ENCODE assay signal across 29 cellular contexts in the genomic region with DNA sequence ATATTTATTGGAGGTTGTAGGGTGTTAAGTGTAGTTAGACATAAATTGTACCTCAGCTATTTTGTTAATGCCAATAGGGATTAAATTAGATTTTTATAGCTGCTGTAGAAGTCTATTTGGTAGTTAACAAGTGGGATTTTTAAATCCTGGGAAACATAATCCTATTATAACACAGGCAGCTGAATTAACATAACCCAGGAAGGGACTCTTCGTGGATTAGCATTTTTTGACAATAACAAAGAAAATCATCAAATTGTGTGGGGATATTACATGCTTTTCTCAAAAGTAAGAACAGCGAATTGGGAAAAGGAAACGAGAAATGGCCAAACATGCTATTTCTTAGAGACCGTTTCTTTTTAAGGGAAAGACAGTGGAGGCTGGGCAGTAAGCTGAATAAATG.
"Had no signal": no experiment of that assay in that cellular context is flagged by ENCODE, and none has a peak within 500 bp of the region (broad histone marks: within the 10 kb centered on the region; RNA-seq: fewer than 3 reads in every experiment).

No MANE protein-coding gene starts in this region.

- H3K9me3 Mint-ChIP-seq: activated B cell treated with CpG ODN at 0.5 μM for 24 hours; activated CD4-positive, alpha-beta memory T cell treated with anti-CD3 and anti-CD28 coated beads, Interleukin-2, amount 10 ng/mL, durations not matched to agents 7 days and 5 days; activated naive CD4-positive, alpha-beta T cell treated with anti-CD3 and anti-CD28 coated beads, Interleukin-2, amount 50 U/mL, for 24 hours; activated naive CD8-positive, alpha-beta T cell treated with anti-CD3 and anti-CD28 coated beads, Interleukin-2, amount 10 ng/mL, durations not matched to agents 7 days and 5 days; activated T-helper 2 cell treated with anti-CD3 and anti-CD28 coated beads, Interferon-gamma antibody, Interleukin-2, Interleukin-4, amounts not matched to agents 10 μg/mL and 5 μg/mL and 100 μg/mL, durations not matched to agents 14 hours and 24 hours and 36 hours; central memory CD8-positive, alpha-beta T cell had no signal

- H3K27me3 ChIP-seq: ascending aorta, cardiac muscle cell had no signal

- H3K36me3 ChIP-seq: ascending aorta, cardiac muscle cell had no signal

- H3K4me3 ChIP-seq: ascending aorta, cardiac muscle cell, PC-9 had no signal

- H3K9ac ChIP-seq: KMS-11 had no signal

- H3K4me3 Mint-ChIP-seq: activated B cell treated with CpG ODN at 0.5 μM for 24 hours; activated CD4-positive, alpha-beta memory T cell treated with anti-CD3 and anti-CD28 coated beads, Interleukin-2, amount 10 ng/mL, durations not matched to agents 7 days and 5 days; activated naive CD4-positive, alpha-beta T cell treated with anti-CD3 and anti-CD28 coated beads, Interleukin-2, amount 50 U/mL, for 24 hours; activated naive CD8-positive, alpha-beta T cell treated with anti-CD3 and anti-CD28 coated beads, Interleukin-2, amount 10 ng/mL, durations not matched to agents 7 days and 5 days; central memory CD8-positive, alpha-beta T cell had no signal

- H3K27ac ChIP-seq: ascending aorta, cardiac muscle cell, KMS-11, PC-9, RWPE1, VCaP had no signal

- H3K4me1 ChIP-seq: ascending aorta had no signal

- H3K9me3 ChIP-seq: ascending aorta had no signal

- H3K4me2 ChIP-seq: KMS-11, PC-9 had no signal

- H3K27me3 Mint-ChIP-seq: activated B cell treated with CpG ODN at 0.5 μM for 24 hours; activated CD4-positive, alpha-beta memory T cell treated with anti-CD3 and anti-CD28 coated beads, Interleukin-2, amount 10 ng/mL, durations not matched to agents 7 days and 5 days; activated naive CD4-positive, alpha-beta T cell treated with anti-CD3 and anti-CD28 coated beads, Interleukin-2, amount 50 U/mL, for 24 hours; activated naive CD8-positive, alpha-beta T cell treated with anti-CD3 and anti-CD28 coated beads, Interleukin-2, amount 10 ng/mL, durations not matched to agents 7 days and 5 days; central memory CD8-positive, alpha-beta T cell had no signal

- ATAC-seq: Right ventricle myocardium inferior had no signal

- H3K4me1 Mint-ChIP-seq: activated B cell treated with CpG ODN at 0.5 μM for 24 hours; activated CD4-positive, alpha-beta memory T cell treated with anti-CD3 and anti-CD28 coated beads, Interleukin-2, amount 10 ng/mL, durations not matched to agents 7 days and 5 days; activated naive CD4-positive, alpha-beta T cell treated with anti-CD3 and anti-CD28 coated beads, Interleukin-2, amount 50 U/mL, for 24 hours; activated naive CD8-positive, alpha-beta T cell treated with anti-CD3 and anti-CD28 coated beads, Interleukin-2, amount 10 ng/mL, durations not matched to agents 7 days and 5 days; central memory CD8-positive, alpha-beta T cell had no signal

- H3K36me3 Mint-ChIP-seq: activated naive CD8-positive, alpha-beta T cell treated with anti-CD3 and anti-CD28 coated beads, Interleukin-2, amount 10 ng/mL, durations not matched to agents 7 days and 5 days had no signal

- H2AFZ ChIP-seq: PC-9 had no signal

- DNase-seq: activated B cell treated with CpG ODN at 0.5 μM for 24 hours; activated CD4-positive, alpha-beta memory T cell treated with anti-CD3 and anti-CD28 coated beads, Interleukin-2, amount 10 ng/mL, durations not matched to agents 7 days and 5 days; activated CD4-positive, alpha-beta T cell treated with anti-CD3 and anti-CD28 coated beads for 4 hours; activated CD4-positive, CD25-positive, alpha-beta regulatory T cell treated with anti-CD3 and anti-CD28 coated beads, Interleukin-2, amount 50 U/mL, for 72 hours; activated gamma-delta T cell; activated naive CD4-positive, alpha-beta T cell treated with Interleukin-2 at 50 U/mL for 16 hours; activated naive CD8-positive, alpha-beta T cell treated with anti-CD3 and anti-CD28 coated beads, Interleukin-2, amount 10 ng/mL, durations not matched to agents 7 days and 5 days; activated T-cell treated with anti-CD3 and anti-CD28 coated beads, Interleukin-2, amount 50 U/mL, for 1 hour; amygdala; MM.1S; NCI-H1105; NCI-H1417 treated with DMSO at 0.1 percent for 48 hours; NCI-H187 treated with DMSO at 0.1 percent for 48 hours; NCI-H226; NCI-H446 treated with DMSO at 0.1 percent for 48 hours; PC-9; SW 1271; T-helper 1 cell; T-helper 2 cell; T-helper 9 cell had no signal

- H3K27ac Mint-ChIP-seq: activated B cell treated with CpG ODN at 0.5 μM for 24 hours; activated CD4-positive, alpha-beta memory T cell treated with anti-CD3 and anti-CD28 coated beads, Interleukin-2, amount 10 ng/mL, durations not matched to agents 7 days and 5 days; activated naive CD4-positive, alpha-beta T cell treated with anti-CD3 and anti-CD28 coated beads, Interleukin-2, amount 50 U/mL, for 24 hours; activated naive CD8-positive, alpha-beta T cell treated with anti-CD3 and anti-CD28 coated beads, Interleukin-2, amount 10 ng/mL, durations not matched to agents 7 days and 5 days; activated T-helper 2 cell treated with anti-CD3 and anti-CD28 coated beads, Interferon-gamma antibody, Interleukin-2, Interleukin-4, amounts not matched to agents 10 μg/mL and 5 μg/mL and 100 μg/mL, durations not matched to agents 14 hours and 24 hours and 36 hours had no signal
